In genomic region chr12:52358575-52359350, GRCh38 we compare ENCODE assay signal across 8 cellular contexts.
A peak's percentile ranks its signal among the peaks of the same experiment; 100 is the strongest.
DNase-seq lines count a peak whose midpoint lies in the region; ATAC-seq and TF ChIP-seq lines count a peak whose summit lies in the region.

No MANE protein-coding gene starts in this region.

- peak; percentile 93 for ATAC-seq in GM19455 (IDR thresholded peaks at IDR 0.05; ENCODE audit: unreplicated experiment)
- ATAC-seq in HG03354 (IDR thresholded peaks at IDR 0.05; ENCODE audit: poor library complexity, severe bottlenecking, unreplicated experiment): peak; percentile 98
- ATAC-seq in HG03097 (IDR thresholded peaks at IDR 0.05; ENCODE audit: low FRiP score, unreplicated experiment): no peak

- DNase-seq in central memory CD4-positive, alpha-beta T cell: peak; percentile 3
- no peak for DNase-seq in NCI-H446 treated with DMSO at 0.1 percent for 48 hours (lab: John Stamatoyannopoulos, UW)
- no peak for DNase-seq in NCI-H1048 (lab: John Stamatoyannopoulos, UW)
- no peak for DNase-seq in NCI-H187 (lab: John Stamatoyannopoulos, UW)

- TF ChIP-seq CTCF in GM12874 (IDR thresholded peaks at IDR 0.05; ENCODE audit: insufficient read depth, low read depth, low read length): peak; percentile 9; the same call in 1 of the 2 replicates
